In genomic region chr1:192538407-192539311, GRCh38 we compare ENCODE assay signal across 9 cellular contexts. TPM values are rescaled to one million over a fixed set of nuclear protein-coding genes. Genes with fewer than 3 reads are reported as not detected.
DNase-seq lines count a peak whose midpoint lies in the region; ATAC-seq, FAIRE-seq and TF ChIP-seq lines count a peak whose summit lies in the region.
"Had no signal": no experiment of that assay in that cellular context is flagged by ENCODE, and none has a peak within 500 bp of the region (broad histone marks: within the 10 kb centered on the region; RNA-seq: fewer than 3 reads in every experiment).

No MANE protein-coding gene starts in this region.

- no peaks in the 10 kb centered on the region; the same call in 1 of the 2 replicates for H3K9me1 ChIP-seq in IMR-90 (ENCODE audit: insufficient read depth, low read length)

- H2BK5ac ChIP-seq in IMR-90 (ENCODE audit: low read depth, low read length, poor library complexity, severe bottlenecking): peak overlapping the region; percentile 76

- peak; percentile 88 for ATAC-seq in GM21529 (IDR thresholded peaks at IDR 0.05; ENCODE audit: unreplicated experiment)
- no peak for ATAC-seq in IMR-90 (ENCODE audit: low read depth)

- no peaks in the 10 kb centered on the region for H4K20me1 ChIP-seq in IMR-90 (ENCODE audit: insufficient read depth, low read length)

- no peaks in the 10 kb centered on the region for H3K79me1 ChIP-seq in IMR-90 (ENCODE audit: low read depth in 1 of 2, low read length in 2 of 2)

- H4K5ac ChIP-seq in IMR-90 (ENCODE audit: low read depth, low read length): peak overlapping the region; percentile 79

- no peak for DNase-seq in GM12891 (ENCODE audit: insufficient read length, low spot score)
- peak; percentile 78 for DNase-seq in IMR-90
- DNase-seq in choroid plexus epithelial cell (ENCODE audit: low read depth): peak; percentile 49
- no peak for DNase-seq in progenitor cell of endocrine pancreas (ENCODE audit: low spot score, unreplicated experiment)
- DNase-seq in D341Med (ENCODE audit: low spot score): no peak
- DNase-seq in NCI-H69 (lab: John Stamatoyannopoulos, UW): no peak
- DNase-seq in HK-2 (ENCODE audit: unreplicated experiment): no peak

- no CpG with 5 or more reads among the region's 3 CpGs for WGBS in IMR-90 (ENCODE audit: extremely low coverage in 2 of 2, insufficient read length in 1 of 2), 2 experiments

- no TSS peak for BruUV-seq in IMR-90 (replicated peaks; lab: Mats Ljungman, UMichigan)

- H2AK5ac ChIP-seq in IMR-90 (ENCODE audit: low read depth, low read length): no peak overlapping the region

- peak overlapping the region; percentile 72 for H3K4me2 ChIP-seq in IMR-90 (ENCODE audit: low read depth, low read length)

- peak overlapping the region; percentile 50; the same call in 1 of the 2 replicates for H3K4ac ChIP-seq in IMR-90 (ENCODE audit: low read depth, low read length)

- H2AK9ac ChIP-seq in IMR-90 (replicated peaks; ENCODE audit: low read depth, low read length, poor library complexity): no peak overlapping the region

- peak overlapping the region; percentile 94 for H3K18ac ChIP-seq in IMR-90 (ENCODE audit: low read depth, low read length)

- TF ChIP-seq CTCF in IMR-90 (conservative IDR thresholded peaks at IDR 0.05; ENCODE audit: low read depth, low read length) (no peak), choroid plexus epithelial cell (conservative IDR thresholded peaks at IDR 0.05; ENCODE audit: low read depth, low read length) (no peak), progenitor cell of endocrine pancreas (IDR thresholded peaks at IDR 0.05; ENCODE audit: unreplicated experiment) (no peak)

- peak overlapping the region; percentile 42 for H3K27ac Mint-ChIP-seq in progenitor cell of endocrine pancreas

- no peak overlapping the region for H3K4me3 ChIP-seq in IMR-90 (ENCODE audit: insufficient read depth, low read depth, low read length)
- no peak overlapping the region for H3K4me3 ChIP-seq in choroid plexus epithelial cell (ENCODE audit: low read depth, low read length)

- peaks cover 15% of the 10 kb centered on the region for H3K4me1 ChIP-seq in IMR-90 (ENCODE audit: control insufficient read depth, insufficient read depth, low read length)

- no peak overlapping the region for H2AFZ ChIP-seq in IMR-90 (replicated peaks; ENCODE audit: low read length, poor library complexity)

- peak overlapping the region; percentile 88 for H2BK120ac ChIP-seq in IMR-90 (ENCODE audit: low read depth, low read length)

- CTCF ChIA-PET in IMR-90 (lab: Yijun Ruan, JAX): no interaction called here

- 0 out of 2 replicates have a peak, but pooled peaks have one; percentile 16 for TF ChIP-seq POLR2A in GM12891 (IDR thresholded peaks at IDR 0.05; ENCODE audit: low read depth, low read length)
- TF ChIP-seq POLR2A in IMR-90 (IDR thresholded peaks at IDR 0.05; ENCODE audit: low read depth, low read length): no peak

- H3K27me3 Mint-ChIP-seq in progenitor cell of endocrine pancreas: no peaks in the 10 kb centered on the region

- in situ Hi-C loops in IMR-90 (cut with MboI; ENCODE audit: low sequenced_read_pairs): loop anchor here (10.0 kb wide), 1 partner anchor 54 kb away; no protein-coding TSS in a partner anchor

- peaks cover 6% of the 10 kb centered on the region for H3K9me3 Mint-ChIP-seq in progenitor cell of endocrine pancreas (ENCODE audit: low read depth)

- no peaks in the 10 kb centered on the region for H3K27me3 ChIP-seq in IMR-90 (ENCODE audit: control insufficient read depth, insufficient read depth, low read length)

- POLR2A ChIA-PET in IMR-90 (lab: Charles Lee; ENCODE audit: unreplicated experiment): no interaction called here

- peaks cover 26% of the 10 kb centered on the region for H3K4me1 Mint-ChIP-seq in progenitor cell of endocrine pancreas (ENCODE audit: low read depth)

- peak overlapping the region; percentile 99; the same call in 1 of the 2 replicates for H3K27ac ChIP-seq in IMR-90 (ENCODE audit: insufficient read depth, low read length)

- H3K9ac ChIP-seq in IMR-90 (ENCODE audit: low read depth, low read length): 0 out of 2 replicates have a peak overlapping the region, but pooled peaks have one; percentile 83

- FAIRE-seq in GM12891 (lab: Jason Lieb, UNC): peak; percentile 88

- H2BK20ac ChIP-seq in IMR-90 (ENCODE audit: low read depth, low read length): peak overlapping the region; percentile 90

- no peak for TF ChIP-seq RAD21 in IMR-90 (IDR thresholded peaks at IDR 0.05; ENCODE audit: low read length)

- no peaks in the 10 kb centered on the region for H3K9me3 ChIP-seq in IMR-90 (ENCODE audit: control insufficient read depth, insufficient read depth, low read length)

- no peak overlapping the region for H3K4me3 Mint-ChIP-seq in progenitor cell of endocrine pancreas (ENCODE audit: low read depth)

- intact Hi-C loops in IMR-90 (cut with micrococcal nuclease): loop anchor here (5.0 kb wide), 1 partner anchor 51 kb away; no protein-coding TSS in a partner anchor

- H2BK15ac ChIP-seq in IMR-90 (ENCODE audit: low read depth, low read length): no peak overlapping the region

- peak overlapping the region; percentile 44 to 74; a peak in 1 of 4 replicates for H4K8ac ChIP-seq in IMR-90 (ENCODE audit: low read depth in 2 of 2, low read length in 2 of 2)

- peak overlapping the region; percentile 93; the same call in 1 of the 2 replicates for H3K56ac ChIP-seq in IMR-90 (ENCODE audit: extremely low read depth, insufficient read depth, low read length)

- H3K36me3 ChIP-seq in IMR-90 (ENCODE audit: control insufficient read depth, insufficient read depth, low read length): no peaks in the 10 kb centered on the region

- H3K14ac ChIP-seq in IMR-90 (replicated peaks; ENCODE audit: low read depth, low read length): peak overlapping the region; percentile 74

- peak overlapping the region; percentile 44; the same call in 1 of the 2 replicates for H4K91ac ChIP-seq in IMR-90 (ENCODE audit: insufficient read depth, low read depth, low read length)

- H3K23ac ChIP-seq in IMR-90 (ENCODE audit: low read depth, low read length): peak overlapping the region; percentile 79; the same call in 1 of the 2 replicates

- dilution Hi-C loops in IMR-90 (cut with HindIII; ENCODE audit: low sequenced_read_pairs, unreplicated experiment): no loop called here

- no peaks in the 10 kb centered on the region for H3K36me3 Mint-ChIP-seq in progenitor cell of endocrine pancreas (ENCODE audit: insufficient read depth)

TF ChIP-seq in GM12891, 5 proteins besides CTCF, POLR2A, EP300 and RAD21:
- no peak for TF ChIP-seq TAF1 (IDR thresholded peaks at IDR 0.05; ENCODE audit: low read depth, low read length)
- TF ChIP-seq POU2F2 (IDR thresholded peaks at IDR 0.05; ENCODE audit: low read depth, low read length): no peak
- no peak for TF ChIP-seq POLR2AphosphoS5 (IDR thresholded peaks at IDR 0.05; ENCODE audit: low read depth, low read length)
- TF ChIP-seq SPI1 (IDR thresholded peaks at IDR 0.05; ENCODE audit: low read depth, low read length): 0 out of 2 replicates have a peak, but pooled peaks have one; percentile 22
- no peak for TF ChIP-seq PAX5 (IDR thresholded peaks at IDR 0.05; ENCODE audit: insufficient read depth, low read length, severe bottlenecking)

TF ChIP-seq in IMR-90, 13 proteins besides CTCF, POLR2A, EP300 and RAD21:
- no peak for TF ChIP-seq SMC3 (IDR thresholded peaks at IDR 0.05; ENCODE audit: low read depth, low read length)
- TF ChIP-seq FOS (IDR thresholded peaks at IDR 0.05; ENCODE audit: low read depth, low read length): no peak
- TF ChIP-seq CEBPB (IDR thresholded peaks at IDR 0.05; ENCODE audit: low read depth, low read length): no peak
- no peak for TF ChIP-seq MAFK (IDR thresholded peaks at IDR 0.05; ENCODE audit: low read depth, low read length)
- TF ChIP-seq NFE2L2 (IDR thresholded peaks at IDR 0.05; ENCODE audit: low read depth, low read length): no peak
- TF ChIP-seq RFX5 (IDR thresholded peaks at IDR 0.05; ENCODE audit: low read depth, low read length): no peak

RNA-seq across cellular contexts. Expression of gene RGS1, which starts 36.9 kb away (rescaled TPM):
- 246 TPM for polyA plus RNA-seq in GM12891 (2012; ENCODE audit: low read depth, missing spikeins)
- total RNA-seq in IMR-90 (2012; rRNA removed): not detected in 2 replicates
- not detected in 2 replicates for polyA plus RNA-seq in IMR-90 (2012; rRNA removed)
- not detected in 2 replicates for polyA plus RNA-seq in IMR-90 (2012; cell fraction: cytosol; rRNA removed)
- polyA plus RNA-seq in IMR-90 (2012; cell fraction: nucleus; rRNA removed; ENCODE audit: low replicate concordance): not detected in 2 replicates
- 0.26 and 0.42 TPM in 2 replicates for total RNA-seq in progenitor cell of endocrine pancreas
- total RNA-seq: pulmonary artery endothelial cell had no signal

Comparison
In these comparisons a context has a peak if more than half of its experiments do, and no peak if none do; other contexts are left out.
1. DNase-seq: peak in IMR-90 (single experiment) and choroid plexus epithelial cell (single experiment); none in GM12891 (single experiment), progenitor cell of endocrine pancreas (single experiment), D341Med (single experiment), NCI-H69 (single experiment) and HK-2 (single experiment).